Comparison of ENCODE assay signal across 14 cellular contexts in genomic region chrX:47595701-47596655, GRCh38. TPM values are rescaled to one million over a fixed set of nuclear protein-coding genes. Genes with fewer than 3 reads are reported as not detected.
DNase-seq lines count a peak whose midpoint lies in the region; ATAC-seq and TF ChIP-seq lines count a peak whose summit lies in the region.
"Had no signal": no experiment of that assay in that cellular context is flagged by ENCODE, and none has a peak within 500 bp of the region (broad histone marks: within the 10 kb centered on the region; RNA-seq: fewer than 3 reads in every experiment).

No MANE protein-coding gene starts in this region.

- WGBS in heart right ventricle, 2 donors, result 51 to 58% methylated on average over 3 of the region's 3 CpGs
- WGBS in testis, 2 donors, result 68 to 72% methylated on average over 2 to 3 of the region's 3 CpGs

- no peaks in the 10 kb centered on the region for H3K4me1 ChIP-seq in heart right ventricle
- H3K4me1 ChIP-seq in testis, result no peaks in the 10 kb centered on the region

- TF ChIP-seq POLR2A in testis (IDR thresholded peaks at IDR 0.05), result no peak

- H3K27me3 ChIP-seq in heart right ventricle, result peaks cover 0 to 4% (median 0%) of the 10 kb centered on the region in 7 donors
- no peaks in the 10 kb centered on the region for H3K27me3 ChIP-seq in testis

- no peak for DNase-seq in Right ventricle myocardium inferior (ENCODE audit: missing footprints)
- DNase-seq in cardiac septum (ENCODE audit: low spot score), result no peak
- peak; percentile 95 for DNase-seq in amniotic epithelial cell (ENCODE audit: low read depth)
- DNase-seq in heart right ventricle, result no peak
- DNase-seq in testis, result peak; percentile 33
- DNase-seq in stimulated activated CD4-positive, alpha-beta T cell treated with anti-CD3 and anti-CD28 coated beads, Interleukin-2, amount 100 ng/mL, for 24 hours, result no peak
- no peak for DNase-seq in glomerular visceral epithelial cell (ENCODE audit: extremely low spot score)
- no peak for DNase-seq in NK-92 treated with Interleukin-12 subunit alpha and Interleukin-12 subunit beta, amount 100 ng/mL, for 24 hours (lab: John Stamatoyannopoulos, UW)
- DNase-seq: occipital lobe had no signal

- H3K27ac ChIP-seq in heart right ventricle, result peak overlapping the region in 3 of 10 donors; percentile 19 to 46 (median 21)
- peak overlapping the region in 1 of 2 donors; percentile 78 for H3K27ac ChIP-seq in testis
- H3K27ac ChIP-seq: C4-2B, epithelial cell of prostate, KMS-11 had no signal

- H3K36me3 ChIP-seq in heart right ventricle (no peaks in the 10 kb centered on the region), testis (ENCODE audit: low read depth, missing control alignments) (no peaks in the 10 kb centered on the region)

- H3K9me3 ChIP-seq in heart right ventricle, result peaks cover 0 to 39% (median 6%) of the 10 kb centered on the region in 11 donors
- no peaks in the 10 kb centered on the region for H3K9me3 ChIP-seq in testis

- ATAC-seq in Right ventricle myocardium inferior (peak; percentile 70), heart right ventricle (peak in 6 of 8 donors; percentile 35 to 79 (median 56))
- ATAC-seq: HCT116, Panc1 had no signal

- TF ChIP-seq CTCF in heart right ventricle (IDR thresholded peaks at IDR 0.05) (no peak), testis (IDR thresholded peaks at IDR 0.05) (no peak)

- intact Hi-C loops in Right ventricle myocardium inferior (cut with DNase I) (no loop called here), cardiac septum (cut with DNase I) (no loop called here), heart right ventricle (cut with DNase I) (no loop called here), testis (cut with DNase I; ENCODE audit: low total_unique reads) (no loop called here)

- no peak overlapping the region for H3K4me3 ChIP-seq in heart right ventricle
- no peak overlapping the region for H3K4me3 ChIP-seq in testis

RNA-seq across cellular contexts. Expression of gene TIMP1, which starts 13.7 kb away (rescaled TPM):
- 112 TPM for total RNA-seq in Right ventricle myocardium inferior
- total RNA-seq in cardiac septum, result 255 TPM
- 100 to 1,000 TPM in 2 of 10 donors, 10 to 100 TPM in 8; 32.8 to 534 (median 68.8) TPM for total RNA-seq in heart right ventricle
- 100 to 1,000 TPM; 240 to 826 TPM for polyA plus RNA-seq in heart right ventricle
- 100 to 1,000 TPM; 535 to 995 TPM for total RNA-seq in testis
- polyA plus RNA-seq in testis (ENCODE audit: insufficient read depth, low read depth, low replicate concordance), result 708 TPM

RNA-seq across cellular contexts. Expression of gene SYN1, which starts 23.7 kb away (rescaled TPM):
- total RNA-seq in Right ventricle myocardium inferior, result 11.1 TPM
- 12.1 TPM for total RNA-seq in cardiac septum
- 10 to 100 TPM; 10.4 to 16.3 (median 13.8) TPM for total RNA-seq in heart right ventricle
- polyA plus RNA-seq in heart right ventricle, result 10 to 100 TPM in 1 of 2 donors, 1 to 10 TPM in 1; 7.0 to 11.1 TPM
- 1 to 10 TPM; 2.8 to 3.4 TPM for total RNA-seq in testis
- 3.5 TPM for polyA plus RNA-seq in testis (ENCODE audit: insufficient read depth, low read depth, low replicate concordance)

RNA-seq across cellular contexts. Expression of gene CFP, which starts 33.8 kb away (rescaled TPM):
- total RNA-seq in Right ventricle myocardium inferior (3.7 TPM), cardiac septum (1.0 TPM), heart right ventricle (10 to 100 TPM in 1 of 10 donors, 1 to 10 TPM in 9; 1.1 to 12.4 (median 1.8) TPM), testis (1 to 10 TPM; 1.9 to 2.8 TPM)
- polyA plus RNA-seq in heart right ventricle (1 to 10 TPM; 2.3 to 2.4 TPM), testis (ENCODE audit: insufficient read depth, low read depth, low replicate concordance) (4.4 TPM)

RNA-seq across cellular contexts. Expression of gene ARAF, which starts 35.0 kb away (rescaled TPM):
- total RNA-seq in Right ventricle myocardium inferior, result 76.5 TPM
- total RNA-seq in cardiac septum, result 69.9 TPM
- total RNA-seq in heart right ventricle, result 10 to 100 TPM; 73.0 to 93.1 (median 79.8) TPM
- 10 to 100 TPM; 45.2 to 57.0 TPM for polyA plus RNA-seq in heart right ventricle
- total RNA-seq in testis, result 10 to 100 TPM; 29.8 to 44.3 TPM
- polyA plus RNA-seq in testis (ENCODE audit: insufficient read depth, low read depth, low replicate concordance), result 34.4 TPM

RNA-seq across cellular contexts. Expression of gene ELK1, which starts 54.4 kb away (rescaled TPM):
- total RNA-seq in Right ventricle myocardium inferior, result 19.3 TPM
- 38.2 TPM for total RNA-seq in cardiac septum
- 10 to 100 TPM; 22.1 to 31.1 (median 24.8) TPM for total RNA-seq in heart right ventricle
- 10 to 100 TPM in 1 of 2 donors, 1 to 10 TPM in 1; 6.9 to 34.1 TPM for polyA plus RNA-seq in heart right ventricle
- 100 to 1,000 TPM; 102 to 114 TPM for total RNA-seq in testis
- 70.9 TPM for polyA plus RNA-seq in testis (ENCODE audit: insufficient read depth, low read depth, low replicate concordance)

Comparison
In these comparisons a context has a peak if more than half of its experiments do, and no peak if none do; other contexts are left out.
1. DNase-seq: peak in amniotic epithelial cell (single experiment) and testis (single experiment); none in Right ventricle myocardium inferior (single experiment), cardiac septum (single experiment), heart right ventricle (0 of 2), stimulated activated CD4-positive, alpha-beta T cell treated with anti-CD3 and anti-CD28 coated beads, Interleukin-2, amount 100 ng/mL, for 24 hours (0 of 2), glomerular visceral epithelial cell (single experiment) and NK-92 treated with Interleukin-12 subunit alpha and Interleukin-12 subunit beta, amount 100 ng/mL, for 24 hours (single experiment).